Comparison of ENCODE assay signal across 1 cellular context in genomic region chr19:47699360-47699917, GRCh38.
TF ChIP-seq lines count a peak whose summit lies in the region.

No MANE protein-coding gene starts in this region.

TF ChIP-seq in H1, 55 proteins besides CTCF, POLR2A, EP300 and RAD21 (continued from another document):
- TF ChIP-seq CHD7 (IDR thresholded peaks at IDR 0.05; ENCODE audit: insufficient replicate concordance, low read length) (no peak), SP1 (IDR thresholded peaks at IDR 0.05; ENCODE audit: low read depth, low read length) (no peak), GABPA (IDR thresholded peaks at IDR 0.05; ENCODE audit: borderline replicate concordance, insufficient read depth, low read length) (peak; percentile 58; the same call in 1 of the 2 replicates), ATF3 (IDR thresholded peaks at IDR 0.05; ENCODE audit: insufficient read depth, low read depth, low read length) (0 out of 2 replicates have a peak, but pooled peaks have one; percentile 5), SP2 (IDR thresholded peaks at IDR 0.05; ENCODE audit: low read length) (no peak), RXRA (IDR thresholded peaks at IDR 0.05; ENCODE audit: insufficient read depth, low read depth, low read length) (no peak), POU5F1 (IDR thresholded peaks at IDR 0.05; ENCODE audit: low read depth, low read length) (no peak), TCF12 (IDR thresholded peaks at IDR 0.05; ENCODE audit: low read depth, low read length) (peak; percentile 57; the same call in 1 of the 2 replicates)
TF ChIP-seq in H1: peak in this region for 5.
